17 cellular contexts compared by ENCODE assay signal in genomic region chr22:42996646-42997365, GRCh38. TPM values are rescaled to one million over a fixed set of nuclear protein-coding genes. Genes with fewer than 3 reads are reported as not detected.
DNase-seq lines count a peak whose midpoint lies in the region; ATAC-seq and TF ChIP-seq lines count a peak whose summit lies in the region.
"Had no signal": no experiment of that assay in that cellular context is flagged by ENCODE, and none has a peak within 500 bp of the region (broad histone marks: within the 10 kb centered on the region; RNA-seq: fewer than 3 reads in every experiment).

No MANE protein-coding gene starts in this region.

- H3K9me3 ChIP-seq in endodermal cell (ENCODE audit: control insufficient read depth, low read length) (peaks cover 11% of the 10 kb centered on the region), uterus (no peaks in the 10 kb centered on the region), testis (no peaks in the 10 kb centered on the region)
- H3K9me3 ChIP-seq: SJSA1 had no signal

- 92% methylated on average over 6 to 10 of the region's 10 CpGs for WGBS in endodermal cell (ENCODE audit: insufficient coverage in 1 of 2, insufficient read length in 1 of 2), 2 experiments
- WGBS in testis, 2 donors: 61 to 66% methylated on average over 10 of the region's 10 CpGs

- H3K4me1 Mint-ChIP-seq in activated naive CD4-positive, alpha-beta T cell treated with anti-CD3 and anti-CD28 coated beads, Interleukin-2, amount 50 U/mL, for 24 hours: peaks cover 53% of the 10 kb centered on the region
- peaks cover 26% of the 10 kb centered on the region for H3K4me1 Mint-ChIP-seq in endodermal cell

- TF ChIP-seq CTCF in endodermal cell (conservative IDR thresholded peaks at IDR 0.05) (no peak), omental fat pad (IDR thresholded peaks at IDR 0.05) (no peak), uterus (IDR thresholded peaks at IDR 0.05) (no peak), testis (IDR thresholded peaks at IDR 0.05) (no peak)

- TF ChIP-seq POLR2A in uterus (IDR thresholded peaks at IDR 0.05): no peak
- no peak for TF ChIP-seq POLR2A in testis (IDR thresholded peaks at IDR 0.05)

- no peak overlapping the region for H3K9ac ChIP-seq in endodermal cell (ENCODE audit: extremely low read depth, low read length, poor library complexity, severe bottlenecking)

- ATAC-seq in omental fat pad (ENCODE audit: low FRiP score): peak; percentile 5
- ATAC-seq in GM18520 (IDR thresholded peaks at IDR 0.05; ENCODE audit: unreplicated experiment): no peak

- no peaks in the 10 kb centered on the region for H3K9me3 Mint-ChIP-seq in activated naive CD4-positive, alpha-beta T cell treated with anti-CD3 and anti-CD28 coated beads, Interleukin-2, amount 50 U/mL, for 24 hours
- H3K9me3 Mint-ChIP-seq in endodermal cell: peaks cover 11% of the 10 kb centered on the region

- no peak for DNase-seq in activated naive CD4-positive, alpha-beta T cell treated with anti-CD3 and anti-CD28 coated beads, Interleukin-2, amount 50 U/mL, for 16 hours
- DNase-seq in endodermal cell (no peak), omental fat pad (ENCODE audit: low spot score) (no peak), uterus (peak in 1 of 2 donors; percentile 45), hepatic stellate cell (ENCODE audit: low spot score) (no peak), testis (no peak)
- DNase-seq: erythroblast; HCEC 1CT; NCI-H187 treated with DMSO at 0.1 percent for 48 hours; stimulated activated CD4-positive, alpha-beta T cell treated with anti-CD3 and anti-CD28 coated beads, Interleukin-2, amount 100 ng/mL, for 24 hours; stimulated activated naive CD4-positive, alpha-beta T cell; WERI-Rb-1 had no signal

- H3K4me3 Mint-ChIP-seq in activated naive CD4-positive, alpha-beta T cell treated with anti-CD3 and anti-CD28 coated beads, Interleukin-2, amount 50 U/mL, for 24 hours: no peak overlapping the region
- no peak overlapping the region for H3K4me3 Mint-ChIP-seq in endodermal cell
- H3K4me3 Mint-ChIP-seq: brain, neural crest cell had no signal

- H3K36me3 Mint-ChIP-seq in activated naive CD4-positive, alpha-beta T cell treated with anti-CD3 and anti-CD28 coated beads, Interleukin-2, amount 50 U/mL, for 24 hours: peaks cover 6% of the 10 kb centered on the region
- peaks cover 31% of the 10 kb centered on the region for H3K36me3 Mint-ChIP-seq in endodermal cell (ENCODE audit: low read depth)

- H3K27me3 ChIP-seq in endodermal cell (ENCODE audit: control insufficient read depth, insufficient read depth, low read length, poor library complexity, severe bottlenecking) (no peaks in the 10 kb centered on the region), uterus (no peaks in the 10 kb centered on the region), testis (no peaks in the 10 kb centered on the region)
- H3K27me3 ChIP-seq: SJSA1 had no signal

- H3K27ac ChIP-seq in endodermal cell (ENCODE audit: low read depth, low read length) (no peak overlapping the region), uterus (peak overlapping the region; percentile 69), testis (no peak overlapping the region)
- H3K27ac ChIP-seq: WERI-Rb-1 had no signal

- H3K36me3 ChIP-seq in endodermal cell (ENCODE audit: control insufficient read depth, insufficient read depth, low read length): peaks cover 19% of the 10 kb centered on the region
- H3K36me3 ChIP-seq in uterus: no peaks in the 10 kb centered on the region
- H3K36me3 ChIP-seq in testis (ENCODE audit: low read depth, missing control alignments): no peaks in the 10 kb centered on the region
- H3K36me3 ChIP-seq: WERI-Rb-1 had no signal

- H3K4me3 ChIP-seq in endodermal cell (ENCODE audit: low read length) (no peak overlapping the region), uterus (no peak overlapping the region), testis (no peak overlapping the region)
- H3K4me3 ChIP-seq: SJSA1 had no signal

- intact Hi-C loops in uterus (cut with DNase I; ENCODE audit: low total_unique reads): no loop called here
- intact Hi-C loops in testis (cut with DNase I; ENCODE audit: low total_unique reads): no loop called here

- H3K27me3 Mint-ChIP-seq in activated naive CD4-positive, alpha-beta T cell treated with anti-CD3 and anti-CD28 coated beads, Interleukin-2, amount 50 U/mL, for 24 hours: no peaks in the 10 kb centered on the region
- no peaks in the 10 kb centered on the region for H3K27me3 Mint-ChIP-seq in endodermal cell (ENCODE audit: insufficient read depth)
- H3K27me3 Mint-ChIP-seq: brain had no signal

- H3K4me1 ChIP-seq in endodermal cell (ENCODE audit: control insufficient read depth, insufficient read depth, low read length) (no peaks in the 10 kb centered on the region), uterus (peaks cover 0 to 20% of the 10 kb centered on the region in 2 donors), testis (peaks cover 25% of the 10 kb centered on the region)

- peak overlapping the region; percentile 46 for H3K27ac Mint-ChIP-seq in activated naive CD4-positive, alpha-beta T cell treated with anti-CD3 and anti-CD28 coated beads, Interleukin-2, amount 50 U/mL, for 24 hours
- H3K27ac Mint-ChIP-seq in endodermal cell: peak overlapping the region; percentile 68

RNA-seq across cellular contexts. Expression of gene PACSIN2, which starts 18.1 kb away (rescaled TPM):
- 10 to 100 TPM; 60.7 to 61.4 TPM for total RNA-seq in endodermal cell
- 47.8 TPM for polyA plus RNA-seq in endodermal cell (2013, experiment 1 of 2)
- 50.9 TPM for polyA plus RNA-seq in endodermal cell (2013, experiment 2 of 2)
- total RNA-seq in omental fat pad: 100 to 1,000 TPM in 1 of 4 donors, 10 to 100 TPM in 3; 39.0 to 111 (median 51.3) TPM
- total RNA-seq in uterus: 10 to 100 TPM; 34.4 to 66.1 (median 48.0) TPM
- total RNA-seq in testis: 10 to 100 TPM; 43.6 to 45.6 TPM
- 43.5 TPM for polyA plus RNA-seq in testis (ENCODE audit: insufficient read depth, low read depth, low replicate concordance)

Comparison
In these comparisons a context has a peak if more than half of its experiments do, and no peak if none do; other contexts are left out.
1. H3K27ac ChIP-seq: peak in uterus (2 of 2); none in endodermal cell (single experiment) and testis (0 of 2).